13 cellular contexts compared by ENCODE assay signal in the genomic region with DNA sequence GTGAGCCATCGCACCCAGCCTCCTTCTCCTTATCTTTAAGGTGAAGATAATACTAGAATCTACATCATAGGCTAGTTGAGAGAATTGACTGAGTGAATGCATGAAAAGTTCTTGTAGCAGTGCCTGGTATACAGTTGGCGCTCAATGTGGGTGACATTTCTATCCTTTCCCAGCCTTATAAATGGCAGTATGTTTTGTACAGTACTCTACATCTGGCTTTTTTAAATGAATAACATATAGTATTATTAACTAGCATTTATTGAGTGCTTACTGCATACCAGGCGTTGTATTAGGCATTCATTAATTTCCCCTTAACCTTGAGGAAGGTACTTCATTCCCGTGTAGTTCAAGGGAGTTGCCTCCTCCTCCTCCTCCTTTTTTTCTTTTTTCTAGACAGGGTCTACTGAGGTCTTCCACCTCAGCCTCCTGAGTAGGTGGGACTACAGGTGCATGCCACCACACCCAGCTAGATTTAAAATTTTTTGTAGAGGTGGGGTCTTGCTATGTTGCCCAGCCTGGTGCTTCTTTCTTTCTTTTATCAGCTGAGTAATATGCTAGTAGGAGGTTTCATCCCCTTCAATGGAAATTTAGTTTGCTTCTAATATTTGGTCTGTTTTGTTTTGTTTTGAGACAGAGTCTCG. TPM values are rescaled to one million over a fixed set of nuclear protein-coding genes. Genes with fewer than 3 reads are reported as not detected.
DNase-seq lines count a peak whose midpoint lies in the region; ATAC-seq, FAIRE-seq and TF ChIP-seq lines count a peak whose summit lies in the region.
"Had no signal": no experiment of that assay in that cellular context is flagged by ENCODE, and none has a peak within 500 bp of the region (broad histone marks: within the 10 kb centered on the region; RNA-seq: fewer than 3 reads in every experiment).

No MANE protein-coding gene starts in this region.

- no peak overlapping the region for H3K9ac ChIP-seq in GM12878 (ENCODE audit: control insufficient read depth, insufficient read depth, low read length)

- POLR2A ChIA-PET in GM12878 (lab: Charles Lee): no interaction called here

- peak overlapping the region; percentile 78 for H3K27ac Mint-ChIP-seq in Calu3 (ENCODE audit: unreplicated experiment)

- no peak for DNase-seq in Calu3
- no peak for DNase-seq in GM12878 (ENCODE audit: low read depth, low spot score)
- DNase-seq in NCI-H1694 (lab: John Stamatoyannopoulos, UW): no peak
- no peak for DNase-seq in G401 (ENCODE audit: low spot score)
- no peak for DNase-seq in activated T-cell treated with anti-CD3 and anti-CD28 coated beads, Interleukin-2, amount 50 U/mL, for 48 hours
- DNase-seq: Karpas-422 had no signal

- TF ChIP-seq CTCF in Calu3 (IDR thresholded peaks at IDR 0.05; ENCODE audit: unreplicated experiment) (no peak), GM12878 (IDR thresholded peaks at IDR 0.05 in 2 of 3, conservative IDR thresholded peaks at IDR 0.05 in 1 of 3; ENCODE audit: control insufficient read depth in 2 of 3, extremely low read depth in 1 of 3, insufficient read depth in 1 of 3, low read depth in 3 of 3, low read length in 3 of 3) (no peak)

- CTCF ChIA-PET in Calu3 (lab: Charles Lee): interaction anchor here (1.2 kb wide), 1 partner anchor 37 kb away, joined by 4 read pairs; a partner anchor contains a TSS
- CTCF ChIA-PET in GM12878 (lab: Yijun Ruan, JAX): interaction anchor here (1.0 kb wide), 1 partner anchor 395 kb away, joined by 3 read pairs; no protein-coding TSS in a partner anchor

- peaks cover 30% of the 10 kb centered on the region for H3K36me3 Mint-ChIP-seq in Calu3 (ENCODE audit: insufficient read depth, unreplicated experiment)

- SMC1A ChIA-PET in GM12878 (lab: Charles Lee; ENCODE audit: uncharacterized antibody, unreplicated experiment): no interaction called here

- 68% methylated on average over 5 of the region's 5 CpGs for WGBS in GM12878 (ENCODE audit: insufficient coverage, insufficient replicate concordance, low lambda C conversion rate, missing lambda C conversion rate)

- no peak overlapping the region for H2AFZ ChIP-seq in GM12878 (ENCODE audit: control insufficient read depth, low read depth, low read length)

- FAIRE-seq in GM12878 (lab: Jason Lieb, UNC): no peak
- FAIRE-seq: GM19239, H1 had no signal

- H3K27ac ChIP-seq in GM12878 (ENCODE audit: control insufficient read depth, insufficient read depth): no peak overlapping the region
- H3K27ac ChIP-seq: C4-2B had no signal

- H3K4me3 ChIP-seq in GM12878: no peak overlapping the region
- peak overlapping the region; percentile 50 for H3K4me3 ChIP-seq in mononuclear cell (ENCODE audit: low read length)
- H3K4me3 ChIP-seq: MG63 had no signal

- H4K20me1 ChIP-seq in GM12878 (ENCODE audit: control insufficient read depth, insufficient read depth): no peaks in the 10 kb centered on the region

- in situ Hi-C loops in GM12878 (cut with MboI): no loop called here
- in situ Hi-C loops in G401 (cut with HindIII; ENCODE audit: low sequenced_read_pairs): no loop called here

- no peak for TF ChIP-seq POLR2A in GM12878 (IDR thresholded peaks at IDR 0.05; ENCODE audit: low read depth, low read length)

- H3K27me3 ChIP-seq in GM12878 (replicated peaks in 1 of 2; ENCODE audit: control insufficient read depth in 2 of 2, insufficient read depth in 2 of 2, low read length in 1 of 2) (no peaks in the 10 kb centered on the region), mononuclear cell (ENCODE audit: insufficient read depth, low read length) (peaks cover 2% of the 10 kb centered on the region)

- no peaks in the 10 kb centered on the region for H3K79me2 ChIP-seq in GM12878 (ENCODE audit: control insufficient read depth, insufficient read depth, low read length)

- no peaks in the 10 kb centered on the region; the same call in 2 of the 3 replicates for H3K9me3 ChIP-seq in GM12878 (replicated peaks; ENCODE audit: control insufficient read depth, insufficient read depth, low read length)
- H3K9me3 ChIP-seq in mononuclear cell (ENCODE audit: low read depth, low read length): no peaks in the 10 kb centered on the region
- H3K9me3 ChIP-seq: MG63 had no signal

- no peak overlapping the region for H3K4me3 Mint-ChIP-seq in Calu3 (ENCODE audit: low read depth, unreplicated experiment)

- no peak for TF ChIP-seq EP300 in GM12878 (IDR thresholded peaks at IDR 0.05; ENCODE audit: borderline replicate concordance in 1 of 2, control insufficient read depth in 1 of 2, low read depth in 2 of 2, low read length in 2 of 2)

- H3K9me3 Mint-ChIP-seq in Calu3 (ENCODE audit: low read depth, unreplicated experiment): no peaks in the 10 kb centered on the region

- H3K36me3 ChIP-seq in GM12878 (ENCODE audit: control insufficient read depth in 2 of 2, insufficient read depth in 2 of 2, low read length in 1 of 2): no peaks in the 10 kb centered on the region
- H3K36me3 ChIP-seq: MG63 had no signal

- no TSS peak for BruUV-seq in Calu3 (replicated peaks; lab: Mats Ljungman, UMichigan)
- BruUV-seq in GM12878 (replicated peaks; lab: Mats Ljungman, UMichigan): no TSS peak

- ATAC-seq in GM12878: no peak
- ATAC-seq: Right ventricle myocardium inferior had no signal

- peaks cover 36% of the 10 kb centered on the region for H3K4me1 Mint-ChIP-seq in Calu3 (ENCODE audit: low read depth, unreplicated experiment)

- H3K4me2 ChIP-seq in GM12878 (ENCODE audit: control insufficient read depth, insufficient read depth): no peak overlapping the region

- H3K27me3 Mint-ChIP-seq in Calu3 (ENCODE audit: unreplicated experiment): peaks cover 13% of the 10 kb centered on the region

- RAD21 ChIA-PET in GM12878 (lab: Charles Lee; ENCODE audit: unreplicated experiment): no interaction called here

- intact Hi-C loops in Calu3 (cut with micrococcal nuclease; ENCODE audit: unreplicated experiment): no loop called here
- intact Hi-C loops in GM12878 (cut with micrococcal nuclease; ENCODE audit: unreplicated experiment): no loop called here

- no peaks in the 10 kb centered on the region; the same call in 1 of the 2 replicates for H3K4me1 ChIP-seq in GM12878 (ENCODE audit: control insufficient read depth, insufficient read depth, low read length)
- H3K4me1 ChIP-seq in mononuclear cell (ENCODE audit: insufficient read depth, low read length): peaks cover 75% of the 10 kb centered on the region

- no peak for TF ChIP-seq RAD21 in GM12878 (IDR thresholded peaks at IDR 0.05; ENCODE audit: insufficient read depth, low read depth, low read length)

RNA-seq across cellular contexts. Expression of a gene that starts 2.8 kb away (rescaled TPM):
- total RNA-seq in Calu3 (2022) (6.2 and 11.9 TPM in 2 replicates), GM12878 (2014; rRNA removed) (0.05 and 0.17 TPM in 2 replicates), GM12878 (2014; rRNA removed; fragmentation: Illumina TruSeq; extraction: Trizol) (0.04 and 0.09 TPM in 2 replicates), GM12878 (2021) (0.13 and 0.26 TPM in 2 replicates), mononuclear cell (92.2 TPM)
- total RNA-seq in GM12878 (2013; cell fraction: nucleolus; rRNA removed): 1.2 and 1.5 TPM in 2 replicates
- 0.10 TPM for polyA plus RNA-seq in GM12878 (2011; ENCODE audit: low read depth)
- polyA plus RNA-seq in GM12878 (2011; rRNA removed) (0.40 and 1.5 TPM in 2 replicates), GM12878 (2014; fragmentation: Illumina TruSeq; extraction: Trizol) (0.15 TPM in 1 of 2 replicates, not detected in the other), GM12878 (2014; fragmentation: Nextera tagmentation; extraction: Ambion mirVana) (under 1 TPM; 0.07 to 0.19 TPM), GM12878 (2014; rRNA removed) (0.06 and 0.15 TPM in 2 replicates), GM12878 (2016; fragmentation: Nextera tagmentation; extraction: Ambion mirVana) (under 1 TPM; 0.27 to 0.29 TPM)
- polyA plus RNA-seq in GM12878 (2011; cell fraction: cytosol; rRNA removed): 1.1 and 1.3 TPM in 2 replicates
- polyA plus RNA-seq in GM12878 (2011; cell fraction: nucleus; rRNA removed): 0.55 and 1.2 TPM in 2 replicates
- polyA plus RNA-seq in GM12878 (2012): 0.32 and 0.46 TPM in 2 replicates
- 0.67 and 1.9 TPM in 2 replicates for polyA minus RNA-seq in GM12878 (2011; rRNA and poly(A)+ RNA removed)
- polyA minus RNA-seq in GM12878 (2011; cell fraction: cytosol; rRNA and poly(A)+ RNA removed): 0.94 and 2.4 TPM in 2 replicates
- polyA minus RNA-seq in GM12878 (2011; cell fraction: nucleus; rRNA and poly(A)+ RNA removed): 0.12 and 0.19 TPM in 2 replicates
- 0.68 and 0.92 TPM in 2 replicates for total RNA-seq in G401 (2014; rRNA removed; shearing (Covaris generic))
- total RNA-seq: H1 had no signal

RNA-seq across cellular contexts. Expression of a gene that starts 19.5 kb away (rescaled TPM):
- total RNA-seq in Calu3 (2022) (0.31 TPM in 1 of 2 replicates, not detected in the other), GM12878 (2014; rRNA removed) (0.11 TPM in 1 of 2 replicates, not detected in the other), GM12878 (2014; rRNA removed; fragmentation: Illumina TruSeq; extraction: Trizol) (not detected in 2 replicates), GM12878 (2021) (not detected in 2 replicates), mononuclear cell (4.1 TPM)
- not detected in 2 replicates for total RNA-seq in GM12878 (2013; cell fraction: nucleolus; rRNA removed)
- not detected for polyA plus RNA-seq in GM12878 (2011; ENCODE audit: low read depth)
- polyA plus RNA-seq in GM12878 (2011; rRNA removed) (0.01 TPM in 1 of 2 replicates, not detected in the other), GM12878 (2014; fragmentation: Illumina TruSeq; extraction: Trizol) (not detected in 2 replicates), GM12878 (2014; fragmentation: Nextera tagmentation; extraction: Ambion mirVana) (not detected), GM12878 (2014; rRNA removed) (not detected in 2 replicates), GM12878 (2016; fragmentation: Nextera tagmentation; extraction: Ambion mirVana) (not detected)
- polyA plus RNA-seq in GM12878 (2011; cell fraction: cytosol; rRNA removed): under 0.01 TPM in 1 of 2 replicates, not detected in the other
- 0.10 and 0.13 TPM in 2 replicates for polyA plus RNA-seq in GM12878 (2011; cell fraction: nucleus; rRNA removed)
- not detected in 2 replicates for polyA plus RNA-seq in GM12878 (2012)
- polyA minus RNA-seq in GM12878 (2011; rRNA and poly(A)+ RNA removed): 0.07 TPM in 1 of 2 replicates, not detected in the other
- not detected in 2 replicates for polyA minus RNA-seq in GM12878 (2011; cell fraction: cytosol; rRNA and poly(A)+ RNA removed)
- not detected in 2 replicates for polyA minus RNA-seq in GM12878 (2011; cell fraction: nucleus; rRNA and poly(A)+ RNA removed)
- not detected in 2 replicates for total RNA-seq in G401 (2014; rRNA removed; shearing (Covaris generic))
- total RNA-seq: A673 had no signal

RNA-seq across cellular contexts. Expression of a gene that starts 36.6 kb away (rescaled TPM):
- total RNA-seq in Calu3 (2022) (51.4 and 51.6 TPM in 2 replicates), GM12878 (2014; rRNA removed) (11.1 and 15.9 TPM in 2 replicates), GM12878 (2014; rRNA removed; fragmentation: Illumina TruSeq; extraction: Trizol) (5.6 and 5.7 TPM in 2 replicates), GM12878 (2021) (14.3 and 16.9 TPM in 2 replicates), mononuclear cell (12.9 TPM)
- 56.8 and 61.6 TPM in 2 replicates for total RNA-seq in GM12878 (2013; cell fraction: nucleolus; rRNA removed)
- polyA plus RNA-seq in GM12878 (2011; ENCODE audit: low read depth): 2.8 TPM
- polyA plus RNA-seq in GM12878 (2011; rRNA removed) (2.6 and 5.9 TPM in 2 replicates), GM12878 (2014; fragmentation: Illumina TruSeq; extraction: Trizol) (2.3 and 5.5 TPM in 2 replicates), GM12878 (2014; fragmentation: Nextera tagmentation; extraction: Ambion mirVana) (under 1 TPM; 0.19 to 0.37 TPM), GM12878 (2014; rRNA removed) (15.2 and 19.3 TPM in 2 replicates), GM12878 (2016; fragmentation: Nextera tagmentation; extraction: Ambion mirVana) (10 to 100 TPM; 15.7 to 16.7 TPM)
- 6.4 and 10.5 TPM in 2 replicates for polyA plus RNA-seq in GM12878 (2011; cell fraction: cytosol; rRNA removed)
- 58.1 and 60.3 TPM in 2 replicates for polyA plus RNA-seq in GM12878 (2011; cell fraction: nucleus; rRNA removed)
- 7.0 and 10.0 TPM in 2 replicates for polyA plus RNA-seq in GM12878 (2012)
- 6.4 and 12.9 TPM in 2 replicates for polyA minus RNA-seq in GM12878 (2011; rRNA and poly(A)+ RNA removed)
- polyA minus RNA-seq in GM12878 (2011; cell fraction: cytosol; rRNA and poly(A)+ RNA removed): 6.5 and 6.7 TPM in 2 replicates
- polyA minus RNA-seq in GM12878 (2011; cell fraction: nucleus; rRNA and poly(A)+ RNA removed): 15.4 and 23.4 TPM in 2 replicates
- 13.9 and 16.7 TPM in 2 replicates for total RNA-seq in G401 (2014; rRNA removed; shearing (Covaris generic))

RNA-seq across cellular contexts. Expression of a gene that starts 37.8 kb away (rescaled TPM):
- 12.9 and 13.9 TPM in 2 replicates for total RNA-seq in Calu3 (2022)
- 1.2 and 2.7 TPM in 2 replicates for total RNA-seq in GM12878 (2013; cell fraction: nucleolus; rRNA removed)
- total RNA-seq in GM12878 (2014; rRNA removed): 2.0 and 2.1 TPM in 2 replicates
- total RNA-seq in GM12878 (2014; rRNA removed; fragmentation: Illumina TruSeq; extraction: Trizol): 0.51 and 0.63 TPM in 2 replicates
- total RNA-seq in GM12878 (2021): 6.1 and 6.8 TPM in 2 replicates
- polyA plus RNA-seq in GM12878 (2011; ENCODE audit: low read depth): 0.46 TPM
- 0.40 and 0.86 TPM in 2 replicates for polyA plus RNA-seq in GM12878 (2011; rRNA removed)
- polyA plus RNA-seq in GM12878 (2011; cell fraction: cytosol; rRNA removed): 1.2 and 1.5 TPM in 2 replicates
- polyA plus RNA-seq in GM12878 (2011; cell fraction: nucleus; rRNA removed): 4.8 and 6.7 TPM in 2 replicates
- polyA plus RNA-seq in GM12878 (2012): 3.8 and 5.8 TPM in 2 replicates
- 0.30 and 0.57 TPM in 2 replicates for polyA plus RNA-seq in GM12878 (2014; fragmentation: Illumina TruSeq; extraction: Trizol)
- under 1 TPM in 1 of 2 experiments, not detected in 1; 0.58 TPM for polyA plus RNA-seq in GM12878 (2014; fragmentation: Nextera tagmentation; extraction: Ambion mirVana)
- polyA plus RNA-seq in GM12878 (2014; rRNA removed): 4.5 and 4.8 TPM in 2 replicates
- 1 to 10 TPM; 1.1 to 1.4 TPM for polyA plus RNA-seq in GM12878 (2016; fragmentation: Nextera tagmentation; extraction: Ambion mirVana)
- 0.57 TPM in 1 of 2 replicates, not detected in the other for polyA minus RNA-seq in GM12878 (2011; rRNA and poly(A)+ RNA removed)
- polyA minus RNA-seq in GM12878 (2011; cell fraction: cytosol; rRNA and poly(A)+ RNA removed): 0.94 TPM in 1 of 2 replicates, not detected in the other
- 1.5 and 2.1 TPM in 2 replicates for polyA minus RNA-seq in GM12878 (2011; cell fraction: nucleus; rRNA and poly(A)+ RNA removed)
- total RNA-seq in mononuclear cell: 1.4 TPM
- 7.0 and 11.0 TPM in 2 replicates for total RNA-seq in G401 (2014; rRNA removed; shearing (Covaris generic))

RNA-seq across cellular contexts. Expression of a gene that starts 56.2 kb away (rescaled TPM):
- 38.2 and 39.1 TPM in 2 replicates for total RNA-seq in Calu3 (2022)
- total RNA-seq in GM12878 (2013; cell fraction: nucleolus; rRNA removed): 10.2 and 14.9 TPM in 2 replicates
- 6.4 and 7.1 TPM in 2 replicates for total RNA-seq in GM12878 (2014; rRNA removed)
- 2.9 and 4.9 TPM in 2 replicates for total RNA-seq in GM12878 (2014; rRNA removed; fragmentation: Illumina TruSeq; extraction: Trizol)
- 16.7 and 17.5 TPM in 2 replicates for total RNA-seq in GM12878 (2021)
- 5.3 TPM for polyA plus RNA-seq in GM12878 (2011; ENCODE audit: low read depth)
- polyA plus RNA-seq in GM12878 (2011; rRNA removed): 3.3 and 3.9 TPM in 2 replicates
- polyA plus RNA-seq in GM12878 (2011; cell fraction: cytosol; rRNA removed): 4.2 and 4.4 TPM in 2 replicates
- 5.0 and 13.4 TPM in 2 replicates for polyA plus RNA-seq in GM12878 (2011; cell fraction: nucleus; rRNA removed)
- polyA plus RNA-seq in GM12878 (2012): 13.9 and 24.3 TPM in 2 replicates
- 1.7 and 7.7 TPM in 2 replicates for polyA plus RNA-seq in GM12878 (2014; fragmentation: Illumina TruSeq; extraction: Trizol)
- under 1 TPM in 1 of 2 experiments, not detected in 1; 0.18 TPM for polyA plus RNA-seq in GM12878 (2014; fragmentation: Nextera tagmentation; extraction: Ambion mirVana)
- 10.1 and 13.2 TPM in 2 replicates for polyA plus RNA-seq in GM12878 (2014; rRNA removed)
- 1 to 10 TPM; 6.9 to 9.1 TPM for polyA plus RNA-seq in GM12878 (2016; fragmentation: Nextera tagmentation; extraction: Ambion mirVana)
- 3.0 and 4.8 TPM in 2 replicates for polyA minus RNA-seq in GM12878 (2011; rRNA and poly(A)+ RNA removed)
- 1.2 and 1.6 TPM in 2 replicates for polyA minus RNA-seq in GM12878 (2011; cell fraction: cytosol; rRNA and poly(A)+ RNA removed)
- 2.0 and 2.3 TPM in 2 replicates for polyA minus RNA-seq in GM12878 (2011; cell fraction: nucleus; rRNA and poly(A)+ RNA removed)
- 11.5 TPM for total RNA-seq in mononuclear cell
- total RNA-seq in G401 (2014; rRNA removed; shearing (Covaris generic)): 16.5 and 22.2 TPM in 2 replicates
